In the genomic region with DNA sequence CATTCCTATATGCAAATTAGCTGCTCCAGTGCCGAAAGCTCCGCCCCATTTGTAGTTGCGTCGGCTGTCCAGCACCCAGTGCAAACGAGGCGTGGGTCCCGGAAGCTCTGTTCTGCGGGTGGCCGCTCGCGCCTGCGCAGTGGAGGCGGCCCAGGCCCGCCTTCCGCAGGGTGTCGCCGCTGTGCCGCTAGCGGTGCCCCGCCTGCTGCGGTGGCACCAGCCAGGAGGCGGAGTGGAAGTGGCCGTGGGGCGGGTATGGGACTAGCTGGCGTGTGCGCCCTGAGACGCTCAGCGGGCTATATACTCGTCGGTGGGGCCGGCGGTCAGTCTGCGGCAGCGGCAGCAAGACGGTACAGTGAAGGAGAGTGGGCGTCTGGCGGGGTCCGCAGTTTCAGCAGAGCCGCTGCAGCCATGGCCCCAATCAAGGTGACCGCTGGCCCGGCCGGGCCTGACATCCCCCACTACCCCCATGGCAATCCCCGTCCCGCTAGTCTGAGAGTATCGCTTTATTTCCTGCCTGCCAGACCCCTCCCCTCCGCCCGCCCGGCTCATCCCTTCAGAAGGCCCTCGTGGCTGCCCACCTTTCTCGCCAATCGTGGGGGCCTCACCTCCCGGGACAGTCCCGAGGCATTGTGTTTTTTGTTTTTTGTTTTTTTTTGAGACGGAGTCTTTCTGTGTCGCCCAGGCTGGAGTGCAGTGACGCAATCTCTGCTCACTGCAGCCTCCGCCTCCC, we compare ENCODE assay signal across 8 cellular contexts. TPM values are rescaled to one million over a fixed set of nuclear protein-coding genes. Genes with fewer than 3 reads are reported as not detected.
DNase-seq lines count a peak whose midpoint lies in the region; ATAC-seq and TF ChIP-seq lines count a peak whose summit lies in the region.

TSS of gene PRDX5 (plus strand) at position 161 of the 733 bp plus-strand sequence. CDS start at position 256, 95 bp downstream.

- peaks cover 24% of the 10 kb centered on the region for H3K4me1 Mint-ChIP-seq in activated B cell treated with CpG ODN at 0.5 μM for 24 hours

- peak; percentile 74 for ATAC-seq in HG03196 (IDR thresholded peaks at IDR 0.05; ENCODE audit: unreplicated experiment)
- ATAC-seq in activated B cell treated with CpG ODN at 0.5 μM for 24 hours (ENCODE audit: low read depth) = peak; percentile 81

- TF ChIP-seq CTCF in AG09319 (IDR thresholded peaks at IDR 0.05; ENCODE audit: low read depth, low read length) (peak; percentile 15), activated B cell treated with CpG ODN at 0.5 μM for 24 hours (IDR thresholded peaks at IDR 0.05) (no peak), cardiac fibroblast (IDR thresholded peaks at IDR 0.05; ENCODE audit: low read depth, low read length) (peak; percentile 1), smooth muscle cell (IDR thresholded peaks at IDR 0.05; ENCODE audit: borderline replicate concordance, insufficient read depth, poor library complexity, severe bottlenecking) (no peak)

- intact Hi-C loops in activated B cell treated with CpG ODN at 0.5 μM for 24 hours (cut with micrococcal nuclease) = loop anchor here (1.0 to 5.0 kb wide), 14 partner anchors 13 to 424 kb away; partner anchors contain the start of genes CCDC88B, DNAJC4, ESRRA and GPR137

- H3K9me3 ChIP-seq in smooth muscle cell (replicated peaks; ENCODE audit: low read depth) = no peaks in the 10 kb centered on the region

- peak within 1 kb of the TSS; percentile 88 for H3K9ac ChIP-seq in smooth muscle cell (ENCODE audit: low read depth)

- no peaks in the 10 kb centered on the region for H3K36me3 ChIP-seq in smooth muscle cell (ENCODE audit: low read depth)

- H3K4me3 ChIP-seq in cardiac fibroblast (replicated peaks in 1 of 2; ENCODE audit: low read depth in 2 of 2, low read length in 2 of 2) = peak within 1 kb of the TSS; percentile 96 to 98
- H3K4me3 ChIP-seq in smooth muscle cell = peak within 1 kb of the TSS; percentile 95

- POLR2A ChIA-PET in activated B cell treated with CpG ODN at 0.5 μM for 24 hours (lab: Charles Lee) = interaction anchor here (0.5 to 4.9 kb wide), 47 partner anchors 9 to 1950 kb away, joined by 3 to 94 read pairs (median 5); partner anchors contain the start of genes C11orf98, CCDC88B, CSKMT and ESRRA

- peak within 1 kb of the TSS; percentile 94 for H3K4me3 Mint-ChIP-seq in activated B cell treated with CpG ODN at 0.5 μM for 24 hours

- H2AFZ ChIP-seq in smooth muscle cell (ENCODE audit: low read depth) = peak within 1 kb of the TSS; percentile 61

- CTCF ChIA-PET in activated B cell treated with CpG ODN at 0.5 μM for 24 hours (lab: Charles Lee) = interaction anchor here (0.8 to 4.2 kb wide), 22 partner anchors 9 to 406 kb away, joined by 3 to 138 read pairs (median 7); partner anchors contain the start of genes BAD, CATSPERZ, CCDC88B and ESRRA

- DNase-seq in AG09319 (ENCODE audit: extremely low read depth, low read depth) = peak; percentile 92
- peak; percentile 97 for DNase-seq in NCI-H345 (lab: John Stamatoyannopoulos, UW)
- peak; percentile 91 for DNase-seq in activated B cell treated with CpG ODN at 0.5 μM for 24 hours
- DNase-seq in cardiac fibroblast (ENCODE audit: low read depth in 2 of 2) = peak; percentile 97 to 98
- DNase-seq in iPS-NIHi7 (ENCODE audit: extremely low spot score) = peak; percentile 89
- peak; percentile 82 for DNase-seq in smooth muscle cell (lab: John Stamatoyannopoulos, UW; ENCODE audit: unreplicated experiment)

- no peaks in the 10 kb centered on the region for H3K27me3 ChIP-seq in smooth muscle cell (ENCODE audit: low read depth)

- peaks cover 51% of the 10 kb centered on the region for H3K36me3 Mint-ChIP-seq in activated B cell treated with CpG ODN at 0.5 μM for 24 hours (ENCODE audit: low read depth)

- peak within 1 kb of the TSS; percentile 96 for H3K27ac ChIP-seq in smooth muscle cell (ENCODE audit: low read depth)

- H3K79me2 ChIP-seq in smooth muscle cell (ENCODE audit: low read depth) = peaks cover 6% of the 10 kb centered on the region

- peak within 1 kb of the TSS; percentile 99 for H3K27ac Mint-ChIP-seq in activated B cell treated with CpG ODN at 0.5 μM for 24 hours

- peak; percentile 82 for TF ChIP-seq POLR2A in GM18951 (IDR thresholded peaks at IDR 0.05; ENCODE audit: extremely low read depth, insufficient read depth, insufficient read length)

- H4K20me1 ChIP-seq in smooth muscle cell (ENCODE audit: low read depth) = no peaks in the 10 kb centered on the region

- in situ Hi-C loops in GM18951 (cut with MboI; ENCODE audit: low sequenced_read_pairs, unreplicated experiment) = no loop called here

- H3K27me3 Mint-ChIP-seq in activated B cell treated with CpG ODN at 0.5 μM for 24 hours = no peaks in the 10 kb centered on the region

- peak within 1 kb of the TSS; percentile 90 for H3K4me2 ChIP-seq in smooth muscle cell

- peaks cover 8% of the 10 kb centered on the region for H3K4me1 ChIP-seq in smooth muscle cell (ENCODE audit: low read depth)

- WGBS in smooth muscle cell (ENCODE audit: low lambda C conversion rate) = under 1% methylated on average over 54 of the region's 57 CpGs

- no peaks in the 10 kb centered on the region for H3K9me3 Mint-ChIP-seq in activated B cell treated with CpG ODN at 0.5 μM for 24 hours

- no peaks in the 10 kb centered on the region for H3F3A ChIP-seq in smooth muscle cell (ENCODE audit: low read depth)

RNA-seq across cellular contexts. Expression of gene PRDX5, which starts in this region (rescaled TPM):
- 73.6 and 85.8 TPM in 2 replicates for total RNA-seq in activated B cell treated with CpG ODN at 0.5 μM for 24 hours
- total RNA-seq in smooth muscle cell = 169 and 209 TPM in 2 replicates
- 461 and 474 TPM in 2 replicates for polyA plus RNA-seq in smooth muscle cell

Comparison
In these comparisons a context has a peak if more than half of its experiments do, and no peak if none do; other contexts are left out.
1. Peak in every context shown above with its lines: DNase-seq, ATAC-seq, H3K4me3 ChIP-seq and H3K27ac ChIP-seq.
2. CTCF ChIP-seq: peak in AG09319 (single experiment) and cardiac fibroblast (single experiment); none in activated B cell treated with CpG ODN at 0.5 μM for 24 hours (single experiment) and smooth muscle cell (single experiment).